In genomic region chr12:76518699-76519098, GRCh38 we compare ENCODE assay signal across 14 cellular contexts.
"Had no signal": no experiment of that assay in that cellular context is flagged by ENCODE, and none has a peak within 500 bp of the region (broad histone marks: within the 10 kb centered on the region; RNA-seq: fewer than 3 reads in every experiment).

No MANE protein-coding gene starts in this region.

- H3K27me3 Mint-ChIP-seq: effector memory CD8-positive, alpha-beta T cell; naive B cell had no signal

- ATAC-seq: left lobe of liver had no signal

- H3K27ac ChIP-seq: epithelial cell of prostate had no signal

- DNase-seq: activated CD4-positive, alpha-beta T cell treated with anti-CD3 and anti-CD28 coated beads, Interleukin-2, amount 50 U/mL, for 4 hours; activated CD4-positive, CD25-positive, alpha-beta regulatory T cell treated with anti-CD3 and anti-CD28 coated beads, Interleukin-2, amount 50 U/mL, for 72 hours; activated naive CD4-positive, alpha-beta T cell; activated T-cell treated with anti-CD3 and anti-CD28 coated beads, Interleukin-2, amount 50 U/mL, for 72 hours; dermis blood vessel endothelial cell; effector memory CD8-positive, alpha-beta T cell; foreskin melanocyte; naive B cell; posterior cingulate gyrus; retina; stimulated activated CD4-positive, alpha-beta T cell treated with anti-CD3 and anti-CD28 coated beads, Interleukin-4, amount 100 ng/mL, for 24 hours; stimulated activated naive CD4-positive, alpha-beta T cell had no signal
